ENCODE assay signal across 8 cellular contexts in the genomic region with DNA sequence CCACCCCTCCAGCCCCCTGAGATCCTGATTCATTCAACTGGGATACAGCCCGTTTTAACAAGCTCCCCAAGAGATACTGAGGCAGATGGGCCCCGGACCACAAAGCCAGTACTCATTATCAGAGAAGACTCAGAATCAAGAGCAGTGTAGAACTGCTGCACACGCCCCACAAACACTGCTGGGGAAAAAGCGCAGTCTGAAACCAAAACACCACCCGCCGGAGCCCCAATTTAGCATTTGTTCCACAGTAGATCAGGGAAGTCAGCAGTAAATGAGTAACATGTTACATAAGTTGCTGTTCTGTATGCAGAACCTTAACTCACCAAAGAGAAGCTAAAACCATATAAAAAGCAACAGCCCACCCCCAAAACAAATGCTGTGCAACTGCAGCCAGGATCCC.
"Had no signal": no experiment of that assay in that cellular context is flagged by ENCODE, and none has a peak within 500 bp of the region (broad histone marks: within the 10 kb centered on the region; RNA-seq: fewer than 3 reads in every experiment).

No MANE protein-coding gene starts in this region.

- DNase-seq: activated CD4-positive, alpha-beta T cell treated with anti-CD3 and anti-CD28 coated beads for 36 hours; activated naive CD4-positive, alpha-beta T cell treated with anti-CD3 and anti-CD28 coated beads for 36 hours; kidney; mesendoderm; testis; upper lobe of right lung had no signal

- ATAC-seq: sciatic nerve, SK-N-SH treated with all-trans-retinoic acid at 6 μM for 48 hours, upper lobe of right lung had no signal

- H3K4me3 ChIP-seq: testis, upper lobe of right lung had no signal

- H3K27ac ChIP-seq: testis, upper lobe of right lung had no signal

- H3K27me3 ChIP-seq: testis, upper lobe of right lung had no signal

- H3K4me1 ChIP-seq: upper lobe of right lung had no signal

- H3K36me3 ChIP-seq: upper lobe of right lung had no signal

- H3K9me3 ChIP-seq: testis, upper lobe of right lung had no signal
